23 cellular contexts compared by ENCODE assay signal in genomic region chr9:2955616-2956015, GRCh38.
DNase-seq lines count a peak whose midpoint lies in the region; ATAC-seq, FAIRE-seq and TF ChIP-seq lines count a peak whose summit lies in the region.
"Had no signal": no experiment of that assay in that cellular context is flagged by ENCODE, and none has a peak within 500 bp of the region (broad histone marks: within the 10 kb centered on the region; RNA-seq: fewer than 3 reads in every experiment).

No MANE protein-coding gene starts in this region.

- 40% methylated on average over 2 of the region's 2 CpGs for WGBS in prostate gland
- WGBS in small intestine, 3 donors = 36 to 52% (median 45%) methylated on average over 2 of the region's 2 CpGs

- H3K4me1 ChIP-seq in OCI-LY3 (ENCODE audit: low read length) (no peaks in the 10 kb centered on the region), foreskin keratinocyte (no peaks in the 10 kb centered on the region), prostate gland (replicated peaks) (no peaks in the 10 kb centered on the region), small intestine (ENCODE audit: control insufficient read depth in 2 of 2, insufficient read depth in 1 of 2, low read depth in 1 of 2, low read length in 1 of 2) (no peaks in the 10 kb centered on the region)

- intact Hi-C loops in prostate gland (cut with DNase I) = no loop called here

- no peak overlapping the region for H3K9ac ChIP-seq in OCI-LY3 (ENCODE audit: low read length)

- no peaks in the 10 kb centered on the region for H3K9me3 ChIP-seq in OCI-LY3 (ENCODE audit: insufficient read depth, low read length)
- H3K9me3 ChIP-seq in prostate gland = no peaks in the 10 kb centered on the region
- no peaks in the 10 kb centered on the region for H3K9me3 ChIP-seq in small intestine (ENCODE audit: control insufficient read depth, low read depth)

- H3K27me3 ChIP-seq in OCI-LY3 (ENCODE audit: low read depth, low read length) (peaks cover 22% of the 10 kb centered on the region), foreskin keratinocyte (peaks cover 3% of the 10 kb centered on the region), prostate gland (replicated peaks; ENCODE audit: insufficient read depth) (no peaks in the 10 kb centered on the region), small intestine (ENCODE audit: control insufficient read depth in 2 of 2, insufficient read depth in 2 of 2, low read length in 2 of 2) (no peaks in the 10 kb centered on the region)

- H3K36me3 Mint-ChIP-seq in chondrocyte (ENCODE audit: low read depth) (no peaks in the 10 kb centered on the region), osteocyte (ENCODE audit: unreplicated experiment) (no peaks in the 10 kb centered on the region)
- no peaks in the 10 kb centered on the region for H3K36me3 Mint-ChIP-seq in effector memory CD8-positive, alpha-beta T cell (ENCODE audit: insufficient read depth)
- no peaks in the 10 kb centered on the region for H3K36me3 Mint-ChIP-seq in activated T-cell treated with anti-CD3 and anti-CD28 coated beads, Interleukin-2, amount 50 U/mL, for 24 hours (ENCODE audit: low read depth)
- H3K36me3 Mint-ChIP-seq: CD8-positive, alpha-beta memory T cell had no signal

- no peak overlapping the region for H3K4me2 ChIP-seq in OCI-LY3 (ENCODE audit: low read length)

- H2AFZ ChIP-seq in OCI-LY3 (ENCODE audit: low read depth, low read length) = no peak overlapping the region

- ATAC-seq in foreskin keratinocyte = no peak
- no peak for ATAC-seq in effector memory CD8-positive, alpha-beta T cell (replicated peaks)
- ATAC-seq: HepG2 had no signal

- H3K4me3 ChIP-seq in OCI-LY3 (ENCODE audit: low read length) (no peak overlapping the region), prostate gland (no peak overlapping the region), small intestine (ENCODE audit: low read depth in 1 of 2, low read length in 2 of 2) (no peak overlapping the region)

- H3K9me3 Mint-ChIP-seq in chondrocyte (ENCODE audit: low read depth) = no peaks in the 10 kb centered on the region
- H3K9me3 Mint-ChIP-seq in osteocyte (ENCODE audit: unreplicated experiment) = no peaks in the 10 kb centered on the region
- H3K9me3 Mint-ChIP-seq in effector memory CD8-positive, alpha-beta T cell = no peaks in the 10 kb centered on the region
- H3K9me3 Mint-ChIP-seq in activated T-cell treated with anti-CD3 and anti-CD28 coated beads, Interleukin-2, amount 50 U/mL, for 24 hours = no peaks in the 10 kb centered on the region
- H3K9me3 Mint-ChIP-seq: CD8-positive, alpha-beta memory T cell had no signal

- FAIRE-seq in small intestine (lab: Jason Lieb, UNC) = no peak
- FAIRE-seq: GM12891, HepG2, RCC 7860 had no signal

- DNase-seq in chondrocyte (ENCODE audit: low spot score) (no peak), foreskin keratinocyte (no peak), osteocyte (ENCODE audit: extremely low spot score, unreplicated experiment) (no peak), prostate gland (ENCODE audit: low spot score) (no peak), small intestine (no peak)
- DNase-seq in effector memory CD8-positive, alpha-beta T cell = no peak
- no peak for DNase-seq in activated T-cell treated with anti-CD3 and anti-CD28 coated beads, Interleukin-2, amount 50 U/mL, for 24 hours
- DNase-seq: ACHN; C1 segment of cervical spinal cord; CD8-positive, alpha-beta memory T cell; DMS53; EL; GOT3; KBM-7; NCI-H1417 treated with DMSO at 0.1 percent for 48 hours; NCI-H187 treated with DMSO at 0.1 percent for 48 hours; NCI-H345; NCI-H524 treated with DMSO at 0.1 percent for 48 hours; Right ventricle myocardium superior had no signal

- TF ChIP-seq CTCF in OCI-LY3 (IDR thresholded peaks at IDR 0.05; ENCODE audit: low read depth, low read length) (peak; percentile 31; the same call in 1 of the 2 replicates), chondrocyte (IDR thresholded peaks at IDR 0.05) (peak; percentile 67), foreskin keratinocyte (conservative IDR thresholded peaks at IDR 0.05) (peak; percentile 8), osteocyte (IDR thresholded peaks at IDR 0.05) (peak; percentile 33), prostate gland (IDR thresholded peaks at IDR 0.05) (no peak)

- H3K27ac ChIP-seq in OCI-LY3 (ENCODE audit: low read length) = no peak overlapping the region
- no peak overlapping the region for H3K27ac ChIP-seq in foreskin keratinocyte
- H3K27ac ChIP-seq in prostate gland = no peak overlapping the region
- H3K27ac ChIP-seq in small intestine (ENCODE audit: low read depth in 1 of 2, low read length in 1 of 2) = no peak overlapping the region

- no peaks in the 10 kb centered on the region for H4K20me1 ChIP-seq in OCI-LY3 (ENCODE audit: insufficient read depth, low read length)

- H3K4me1 Mint-ChIP-seq in chondrocyte (ENCODE audit: low read depth) (no peaks in the 10 kb centered on the region), osteocyte (ENCODE audit: unreplicated experiment) (no peaks in the 10 kb centered on the region)
- H3K4me1 Mint-ChIP-seq in effector memory CD8-positive, alpha-beta T cell (ENCODE audit: low read depth in 2 of 2) = no peaks in the 10 kb centered on the region
- H3K4me1 Mint-ChIP-seq in activated T-cell treated with anti-CD3 and anti-CD28 coated beads, Interleukin-2, amount 50 U/mL, for 24 hours (ENCODE audit: low read depth) = no peaks in the 10 kb centered on the region
- H3K4me1 Mint-ChIP-seq: CD8-positive, alpha-beta memory T cell had no signal

- H3K27ac Mint-ChIP-seq in chondrocyte (ENCODE audit: unreplicated experiment) (no peak overlapping the region), osteocyte (ENCODE audit: unreplicated experiment) (no peak overlapping the region)
- no peak overlapping the region for H3K27ac Mint-ChIP-seq in effector memory CD8-positive, alpha-beta T cell
- no peak overlapping the region for H3K27ac Mint-ChIP-seq in activated T-cell treated with anti-CD3 and anti-CD28 coated beads, Interleukin-2, amount 50 U/mL, for 24 hours
- H3K27ac Mint-ChIP-seq: CD8-positive, alpha-beta memory T cell had no signal

- no peaks in the 10 kb centered on the region for H3K79me2 ChIP-seq in OCI-LY3 (ENCODE audit: low read length)

- TF ChIP-seq POLR2A in prostate gland (IDR thresholded peaks at IDR 0.05) = no peak

- H3K4me3 Mint-ChIP-seq in chondrocyte (ENCODE audit: unreplicated experiment) (no peak overlapping the region), osteocyte (ENCODE audit: unreplicated experiment) (no peak overlapping the region)
- no peak overlapping the region for H3K4me3 Mint-ChIP-seq in effector memory CD8-positive, alpha-beta T cell
- H3K4me3 Mint-ChIP-seq in activated T-cell treated with anti-CD3 and anti-CD28 coated beads, Interleukin-2, amount 50 U/mL, for 24 hours = no peak overlapping the region
- H3K4me3 Mint-ChIP-seq: CD8-positive, alpha-beta memory T cell had no signal

- H3K27me3 Mint-ChIP-seq in chondrocyte (ENCODE audit: low read depth) = peaks cover 15% of the 10 kb centered on the region
- peaks cover 18% of the 10 kb centered on the region for H3K27me3 Mint-ChIP-seq in osteocyte (ENCODE audit: unreplicated experiment)
- peaks cover 11 to 19% of the 10 kb centered on the region in 2 donors for H3K27me3 Mint-ChIP-seq in effector memory CD8-positive, alpha-beta T cell
- peaks cover 28% of the 10 kb centered on the region for H3K27me3 Mint-ChIP-seq in activated T-cell treated with anti-CD3 and anti-CD28 coated beads, Interleukin-2, amount 50 U/mL, for 24 hours

- H3K36me3 ChIP-seq in OCI-LY3 (replicated peaks; ENCODE audit: low read depth, low read length) = no peaks in the 10 kb centered on the region
- no peaks in the 10 kb centered on the region for H3K36me3 ChIP-seq in prostate gland
- H3K36me3 ChIP-seq in small intestine (ENCODE audit: control insufficient read depth in 2 of 2, insufficient read depth in 2 of 2, low read length in 2 of 2) = no peaks in the 10 kb centered on the region

Comparison
In these comparisons a context has a peak if more than half of its experiments do, and no peak if none do; other contexts are left out.
1. CTCF ChIP-seq: peak in OCI-LY3 (single experiment), chondrocyte (single experiment), foreskin keratinocyte (single experiment) and osteocyte (single experiment); none in prostate gland (0 of 4).